Comparison of ENCODE assay signal across 24 cellular contexts in genomic region chr2:148970393-148970792, GRCh38.
DNase-seq lines count a peak whose midpoint lies in the region; ATAC-seq and TF ChIP-seq lines count a peak whose summit lies in the region.
"Had no signal": no experiment of that assay in that cellular context is flagged by ENCODE, and none has a peak within 500 bp of the region (broad histone marks: within the 10 kb centered on the region; RNA-seq: fewer than 3 reads in every experiment).

No MANE protein-coding gene starts in this region.

- H3K27me3 Mint-ChIP-seq in activated T-helper 1 cell treated with anti-CD3 and anti-CD28 coated beads, Interleukin-12 subunit alpha, Interleukin-12 subunit beta, Interleukin-2, Interleukin-4 antibody, amounts not matched to agents 30 ng/mL and 10 ng/mL and 1 ng/mL, durations not matched to agents 14 hours and 24 hours and 36 hours (ENCODE audit: insufficient read depth): no peaks in the 10 kb centered on the region
- H3K27me3 Mint-ChIP-seq: B cell had no signal

- H3K9me3 Mint-ChIP-seq in activated T-helper 1 cell treated with anti-CD3 and anti-CD28 coated beads, Interleukin-12 subunit alpha, Interleukin-12 subunit beta, Interleukin-2, Interleukin-4 antibody, amounts not matched to agents 30 ng/mL and 10 ng/mL and 1 ng/mL, durations not matched to agents 14 hours and 24 hours and 36 hours: no peaks in the 10 kb centered on the region
- H3K9me3 Mint-ChIP-seq: CD8-positive, alpha-beta T cell had no signal

- H3K27me3 ChIP-seq in dorsolateral prefrontal cortex: no peaks in the 10 kb centered on the region
- peaks cover 35% of the 10 kb centered on the region for H3K27me3 ChIP-seq in foreskin keratinocyte
- H3K27me3 ChIP-seq: SJCRH30 had no signal

- H3K27ac ChIP-seq in dorsolateral prefrontal cortex (peak overlapping the region in 38 of 59 donors; percentile 1 to 90 (median 45)), foreskin keratinocyte (no peak overlapping the region)
- H3K27ac ChIP-seq: 22Rv1, C4-2B, SJCRH30 had no signal

- intact Hi-C loops in dorsolateral prefrontal cortex (cut with DNase I): loop anchor here in 1 of 2 donors (10.0 kb wide), 1 partner anchor 96 kb away; the partner anchor contains the start of gene KIF5C
- intact Hi-C loops in activated T-helper 1 cell treated with anti-CD3 and anti-CD28 coated beads, Interleukin-12 subunit alpha, Interleukin-12 subunit beta, Interleukin-2, Interleukin-4 antibody, amounts not matched to agents 30 ng/mL and 10 ng/mL and 1 ng/mL, durations not matched to agents 14 hours and 24 hours and 36 hours (cut with micrococcal nuclease): no loop called here
- intact Hi-C loops in posterior vena cava (cut with DNase I): no loop called here

- H3K4me3 Mint-ChIP-seq in activated T-helper 1 cell treated with anti-CD3 and anti-CD28 coated beads, Interleukin-12 subunit alpha, Interleukin-12 subunit beta, Interleukin-2, Interleukin-4 antibody, amounts not matched to agents 30 ng/mL and 10 ng/mL and 1 ng/mL, durations not matched to agents 14 hours and 24 hours and 36 hours: no peak overlapping the region
- H3K4me3 Mint-ChIP-seq: B cell; CD8-positive, alpha-beta T cell had no signal

- H3K4me3 ChIP-seq in dorsolateral prefrontal cortex: no peak overlapping the region
- H3K4me3 ChIP-seq: SJCRH30 had no signal

- DNase-seq in NCI-H82 (lab: John Stamatoyannopoulos, UW): peak; percentile 17
- no peak for DNase-seq in NCI-H82 treated with DMSO at 0.1 percent for 48 hours (lab: John Stamatoyannopoulos, UW; ENCODE audit: unreplicated experiment)
- DNase-seq in dorsolateral prefrontal cortex: no peak
- DNase-seq in left kidney (ENCODE audit: low read depth, low spot score): peak; percentile 43
- DNase-seq in activated T-helper 1 cell treated with anti-CD3 and anti-CD28 coated beads, Interleukin-12 subunit alpha, Interleukin-12 subunit beta, Interleukin-2, Interleukin-4 antibody, amounts not matched to agents 30 ng/mL and 10 ng/mL and 1 ng/mL, durations not matched to agents 14 hours and 24 hours and 36 hours (ENCODE audit: low spot score): no peak
- no peak for DNase-seq in posterior vena cava (ENCODE audit: low spot score)
- DNase-seq in foreskin keratinocyte: no peak
- DNase-seq: Caco-2; CD8-positive, alpha-beta T cell; GDM1; H7; Karpas-422; NCI-H1092; NCI-H1436; NCI-H187; NCI-H2081 treated with DMSO at 0.1 percent for 48 hours; NCI-H2171 treated with DMSO at 0.1 percent for 48 hours; NCI-H345; NCI-H510A treated with DMSO at 0.1 percent for 48 hours; SJCRH30 had no signal

- H3K4me1 ChIP-seq in foreskin keratinocyte: no peaks in the 10 kb centered on the region
- H3K4me1 ChIP-seq: Caco-2, SJCRH30 had no signal

- TF ChIP-seq CTCF in dorsolateral prefrontal cortex (IDR thresholded peaks at IDR 0.05 in 54 of 56, conservative IDR thresholded peaks at IDR 0.05 in 2 of 56; ENCODE audit: low read depth in 1 of 56, partially characterized antibody in 56 of 56) (no peak), foreskin keratinocyte (conservative IDR thresholded peaks at IDR 0.05) (no peak)

- peaks cover 11% of the 10 kb centered on the region for H3K4me1 Mint-ChIP-seq in activated T-helper 1 cell treated with anti-CD3 and anti-CD28 coated beads, Interleukin-12 subunit alpha, Interleukin-12 subunit beta, Interleukin-2, Interleukin-4 antibody, amounts not matched to agents 30 ng/mL and 10 ng/mL and 1 ng/mL, durations not matched to agents 14 hours and 24 hours and 36 hours (ENCODE audit: low read depth)

- peaks cover 13% of the 10 kb centered on the region for H3K36me3 Mint-ChIP-seq in activated T-helper 1 cell treated with anti-CD3 and anti-CD28 coated beads, Interleukin-12 subunit alpha, Interleukin-12 subunit beta, Interleukin-2, Interleukin-4 antibody, amounts not matched to agents 30 ng/mL and 10 ng/mL and 1 ng/mL, durations not matched to agents 14 hours and 24 hours and 36 hours (ENCODE audit: low read depth)

- ATAC-seq in foreskin keratinocyte: no peak
- no peak for ATAC-seq in GM19035 (IDR thresholded peaks at IDR 0.05; ENCODE audit: unreplicated experiment)
- ATAC-seq: CD8-positive, alpha-beta T cell had no signal

- no peak overlapping the region for H3K27ac Mint-ChIP-seq in activated T-helper 1 cell treated with anti-CD3 and anti-CD28 coated beads, Interleukin-12 subunit alpha, Interleukin-12 subunit beta, Interleukin-2, Interleukin-4 antibody, amounts not matched to agents 30 ng/mL and 10 ng/mL and 1 ng/mL, durations not matched to agents 14 hours and 24 hours and 36 hours
- H3K27ac Mint-ChIP-seq: B cell; CD8-positive, alpha-beta T cell had no signal

Comparison
In these comparisons a context has a peak if more than half of its experiments do, and no peak if none do; other contexts are left out.
1. DNase-seq: peak in NCI-H82 (single experiment) and left kidney (single experiment); none in NCI-H82 treated with DMSO at 0.1 percent for 48 hours (single experiment), dorsolateral prefrontal cortex (0 of 10), activated T-helper 1 cell treated with anti-CD3 and anti-CD28 coated beads, Interleukin-12 subunit alpha, Interleukin-12 subunit beta, Interleukin-2, Interleukin-4 antibody, amounts not matched to agents 30 ng/mL and 10 ng/mL and 1 ng/mL, durations not matched to agents 14 hours and 24 hours and 36 hours (single experiment), posterior vena cava (single experiment) and foreskin keratinocyte (0 of 2).